In genomic region chr15:83927704-83928391, GRCh38 we compare ENCODE assay signal across 13 cellular contexts.
DNase-seq lines count a peak whose midpoint lies in the region; ATAC-seq, FAIRE-seq and TF ChIP-seq lines count a peak whose summit lies in the region.
"Had no signal": no experiment of that assay in that cellular context is flagged by ENCODE, and none has a peak within 500 bp of the region (broad histone marks: within the 10 kb centered on the region; RNA-seq: fewer than 3 reads in every experiment).

No MANE protein-coding gene starts in this region.

- no peak overlapping the region for H3K4me2 ChIP-seq in mammary epithelial cell (ENCODE audit: insufficient read depth, low read depth, low read length)

- WGBS in esophagus muscularis mucosa: 69% methylated on average over 2 of the region's 2 CpGs
- 87% methylated on average over 2 of the region's 2 CpGs for WGBS in mammary epithelial cell (ENCODE audit: low coverage, missing lambda C conversion rate)

- dilution Hi-C loops in mammary epithelial cell (cut with HindIII; ENCODE audit: low sequenced_read_pairs): no loop called here

- CTCF ChIA-PET in mammary epithelial cell (lab: Charles Lee; ENCODE audit: low non-redundant PET): no interaction called here

- H3K4me1 ChIP-seq in SJCRH30 (peaks cover 5% of the 10 kb centered on the region; the same call in 1 of the 2 replicates), esophagus muscularis mucosa (peaks cover 10 to 29% (median 14%) of the 10 kb centered on the region in 4 donors), mammary epithelial cell (ENCODE audit: insufficient read depth, low read length) (peaks cover 4% of the 10 kb centered on the region)
- H3K4me1 ChIP-seq: Caco-2, parathyroid adenoma had no signal

- intact Hi-C loops in esophagus muscularis mucosa (cut with DNase I) (no loop called here), mammary epithelial cell (cut with micrococcal nuclease) (no loop called here)

- no peak overlapping the region for H3K9ac ChIP-seq in mammary epithelial cell (ENCODE audit: insufficient read depth, low read length)
- H3K9ac ChIP-seq: parathyroid adenoma had no signal

- DNase-seq in GM18507 (ENCODE audit: extremely low spot score, insufficient read length, low read depth) (no peak), germinal center (ENCODE audit: low spot score) (no peak), SJCRH30 (no peak), esophagus muscularis mucosa (ENCODE audit: extremely low spot score) (no peak), mammary epithelial cell (no peak)
- DNase-seq: Caco-2, foreskin fibroblast, NCI-H187 had no signal

- ATAC-seq in GM19395 (IDR thresholded peaks at IDR 0.05; ENCODE audit: unreplicated experiment) (peak; percentile 56), HG02798 (IDR thresholded peaks at IDR 0.05; ENCODE audit: poor library complexity, unreplicated experiment) (peak; percentile 44), HG03521 (IDR thresholded peaks at IDR 0.05; ENCODE audit: unreplicated experiment) (peak; percentile 35)

- H3K36me3 ChIP-seq in SJCRH30: no peaks in the 10 kb centered on the region
- peaks cover 0 to 11% (median 0%) of the 10 kb centered on the region in 4 donors for H3K36me3 ChIP-seq in esophagus muscularis mucosa
- H3K36me3 ChIP-seq in mammary epithelial cell (ENCODE audit: insufficient read depth, low read length): no peaks in the 10 kb centered on the region
- H3K36me3 ChIP-seq: tibial nerve had no signal

- H3K27ac ChIP-seq in SJCRH30 (no peak overlapping the region), esophagus muscularis mucosa (replicated peaks in 1 of 4) (no peak overlapping the region), mammary epithelial cell (ENCODE audit: insufficient read depth, low read depth, low read length) (no peak overlapping the region)
- H3K27ac ChIP-seq: parathyroid adenoma, tibial nerve had no signal

- FAIRE-seq in GM18507 (lab: Jason Lieb, UNC): peak; percentile 76

- no peak for TF ChIP-seq POLR2A in esophagus muscularis mucosa (IDR thresholded peaks at IDR 0.05; ENCODE audit: low read depth)

- H2AFZ ChIP-seq in mammary epithelial cell (ENCODE audit: low read depth, low read length): no peak overlapping the region
- H2AFZ ChIP-seq: parathyroid adenoma had no signal

- H4K20me1 ChIP-seq in mammary epithelial cell (ENCODE audit: insufficient read depth, low read length): no peaks in the 10 kb centered on the region

- no TSS peak for BruUV-seq in mammary epithelial cell (replicated peaks; lab: Mats Ljungman, UMichigan)

- no peak for TF ChIP-seq EP300 in esophagus muscularis mucosa (IDR thresholded peaks at IDR 0.05)

- no peaks in the 10 kb centered on the region for H3K9me3 ChIP-seq in SJCRH30 (replicated peaks)
- no peaks in the 10 kb centered on the region for H3K9me3 ChIP-seq in esophagus muscularis mucosa
- no peaks in the 10 kb centered on the region for H3K9me3 ChIP-seq in mammary epithelial cell (replicated peaks; ENCODE audit: insufficient read depth, low read length)
- H3K9me3 ChIP-seq: Caco-2, tibial nerve had no signal

- in situ Hi-C loops in mammary epithelial cell (cut with MboI; ENCODE audit: low sequenced_read_pairs in 2 of 2): no loop called here

- no peaks in the 10 kb centered on the region for H3K79me2 ChIP-seq in mammary epithelial cell (ENCODE audit: insufficient read depth, low read length)
- H3K79me2 ChIP-seq: parathyroid adenoma had no signal

- H3K27me3 ChIP-seq in SJCRH30 (no peaks in the 10 kb centered on the region), esophagus muscularis mucosa (no peaks in the 10 kb centered on the region), mammary epithelial cell (ENCODE audit: insufficient read depth, low read length) (no peaks in the 10 kb centered on the region)
- H3K27me3 ChIP-seq: tibial nerve had no signal

- TF ChIP-seq CTCF in esophagus muscularis mucosa (IDR thresholded peaks at IDR 0.05): no peak
- no peak for TF ChIP-seq CTCF in mammary epithelial cell (conservative IDR thresholded peaks at IDR 0.05 in 1 of 2, IDR thresholded peaks at IDR 0.05 in 1 of 2; ENCODE audit: extremely low read depth in 1 of 2, insufficient read depth in 1 of 2, low read depth in 1 of 2, low read length in 2 of 2)

- H3K4me3 ChIP-seq in SJCRH30 (no peak overlapping the region), esophagus muscularis mucosa (no peak overlapping the region), mammary epithelial cell (replicated peaks in 1 of 3; ENCODE audit: insufficient read depth in 1 of 3, low read depth in 2 of 3, low read length in 3 of 3) (no peak overlapping the region)
- H3K4me3 ChIP-seq: tibial nerve had no signal
